Comparison of ENCODE assay signal across 8 cellular contexts in the genomic region with DNA sequence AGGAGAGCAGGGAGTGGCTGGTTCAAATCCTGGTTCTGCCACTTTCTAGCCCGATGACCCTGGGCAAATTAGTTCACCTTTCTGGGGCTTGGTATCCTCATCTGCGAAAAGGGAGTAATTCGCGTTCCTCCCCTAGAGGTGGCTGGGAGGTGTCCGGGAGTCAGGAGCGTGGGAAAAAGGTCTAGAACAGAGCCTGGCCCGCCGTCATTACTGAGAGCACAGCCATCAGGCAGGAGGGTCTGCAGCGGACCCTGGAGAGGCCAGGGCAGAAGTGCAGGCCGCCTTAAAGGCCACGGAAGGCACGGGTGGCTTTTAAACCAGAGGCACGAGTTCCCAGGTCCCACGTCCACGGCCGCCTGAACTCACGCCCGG. TPM values are rescaled to one million over a fixed set of nuclear protein-coding genes. Genes with fewer than 3 reads are reported as not detected.
DNase-seq lines count a peak whose midpoint lies in the region; ATAC-seq, FAIRE-seq and TF ChIP-seq lines count a peak whose summit lies in the region.

No MANE protein-coding gene starts in this region.

- peaks cover 55% of the 10 kb centered on the region for H3K79me2 ChIP-seq in mammary epithelial cell (ENCODE audit: insufficient read depth, low read length)

- FAIRE-seq in RCC 7860 (lab: Jason Lieb, UNC): no peak

- H3K4me2 ChIP-seq in mammary epithelial cell (ENCODE audit: insufficient read depth, low read depth, low read length): peak overlapping the region; percentile 97

- no TSS peak for BruUV-seq in mammary epithelial cell (replicated peaks; lab: Mats Ljungman, UMichigan)

- no peak for DNase-seq in mammary epithelial cell
- DNase-seq in RCC 7860 (ENCODE audit: low spot score): no peak
- DNase-seq in NCI-H748 (lab: John Stamatoyannopoulos, UW; ENCODE audit: unreplicated experiment): no peak

- dilution Hi-C loops in mammary epithelial cell (cut with HindIII; ENCODE audit: low sequenced_read_pairs): loop anchor here (5.0 kb wide), 1 partner anchor 57 kb away; no protein-coding TSS in a partner anchor

- intact Hi-C loops in mammary epithelial cell (cut with micrococcal nuclease): no loop called here

- H3K4me1 ChIP-seq in HUES48 (ENCODE audit: control insufficient read depth, insufficient read depth, low read length) (peaks cover 35% of the 10 kb centered on the region), mammary epithelial cell (ENCODE audit: insufficient read depth, low read length) (peaks cover 37% of the 10 kb centered on the region), mucosa of rectum (ENCODE audit: control insufficient read depth in 2 of 2, insufficient read depth in 2 of 2, low read length in 2 of 2) (peaks cover 31 to 35% of the 10 kb centered on the region in 2 donors)

- TF ChIP-seq CTCF in 22Rv1 (IDR thresholded peaks at IDR 0.05) (no peak), mammary epithelial cell (conservative IDR thresholded peaks at IDR 0.05 in 1 of 2, IDR thresholded peaks at IDR 0.05 in 1 of 2; ENCODE audit: extremely low read depth in 1 of 2, insufficient read depth in 1 of 2, low read depth in 1 of 2, low read length in 2 of 2) (no peak)

- H4K20me1 ChIP-seq in mammary epithelial cell (ENCODE audit: insufficient read depth, low read length): no peaks in the 10 kb centered on the region

- H3K4me3 ChIP-seq in HUES48 (ENCODE audit: low read depth, low read length): peak overlapping the region; percentile 97
- peak overlapping the region; percentile 70 to 98 (median 94) for H3K4me3 ChIP-seq in mammary epithelial cell (replicated peaks in 1 of 3; ENCODE audit: insufficient read depth in 1 of 3, low read depth in 2 of 3, low read length in 3 of 3)
- H3K4me3 ChIP-seq in mucosa of rectum (ENCODE audit: low read length in 2 of 2): peak overlapping the region; percentile 80 to 83

- peak overlapping the region; percentile 79 for H2AFZ ChIP-seq in mammary epithelial cell (ENCODE audit: low read depth, low read length)

- H3K27ac ChIP-seq in 22Rv1 (peak overlapping the region; percentile 74), HUES48 (ENCODE audit: low read depth, low read length) (no peak overlapping the region), mammary epithelial cell (ENCODE audit: insufficient read depth, low read depth, low read length) (peak overlapping the region; percentile 65), mucosa of rectum (ENCODE audit: low read depth in 2 of 2, low read length in 2 of 2) (peak overlapping the region in 1 of 2 donors; percentile 53)

- H3K9me3 ChIP-seq in HUES48 (ENCODE audit: control insufficient read depth, insufficient read depth, low read length) (no peaks in the 10 kb centered on the region), mammary epithelial cell (replicated peaks; ENCODE audit: insufficient read depth, low read length) (no peaks in the 10 kb centered on the region), mucosa of rectum (ENCODE audit: control insufficient read depth in 2 of 2, low read length in 2 of 2) (no peaks in the 10 kb centered on the region)

- WGBS in mammary epithelial cell (ENCODE audit: low coverage, missing lambda C conversion rate): 3% methylated on average over 9 of the region's 18 CpGs

- H3K27me3 ChIP-seq in HUES48 (ENCODE audit: control insufficient read depth, insufficient read depth, low read length) (peaks cover 35% of the 10 kb centered on the region), mammary epithelial cell (ENCODE audit: insufficient read depth, low read length) (peaks cover 4% of the 10 kb centered on the region), mucosa of rectum (ENCODE audit: control insufficient read depth in 2 of 2, insufficient read depth in 2 of 2, low read length in 2 of 2) (no peaks in the 10 kb centered on the region)

- CTCF ChIA-PET in mammary epithelial cell (lab: Charles Lee; ENCODE audit: low non-redundant PET): no interaction called here

- ATAC-seq in GM18867 (IDR thresholded peaks at IDR 0.05; ENCODE audit: unreplicated experiment) (no peak), GM21529 (IDR thresholded peaks at IDR 0.05; ENCODE audit: unreplicated experiment) (no peak)

- H3K9ac ChIP-seq in HUES48 (ENCODE audit: low read depth, low read length) (peak overlapping the region; percentile 61), mammary epithelial cell (ENCODE audit: insufficient read depth, low read length) (peak overlapping the region; percentile 75), mucosa of rectum (ENCODE audit: low read depth in 1 of 2, low read length in 2 of 2) (peak overlapping the region; percentile 74 to 80)

- H3K36me3 ChIP-seq in HUES48 (ENCODE audit: control insufficient read depth, insufficient read depth, low read length) (peaks cover 15% of the 10 kb centered on the region), mammary epithelial cell (ENCODE audit: insufficient read depth, low read length) (no peaks in the 10 kb centered on the region), mucosa of rectum (ENCODE audit: control insufficient read depth in 2 of 2, insufficient read depth in 2 of 2, low read length in 2 of 2) (peaks cover 6 to 11% of the 10 kb centered on the region in 2 donors)

- in situ Hi-C loops in mammary epithelial cell (cut with MboI; ENCODE audit: low sequenced_read_pairs in 2 of 2): loop anchor here in 1 of 2 donors (25.0 kb wide), 1 partner anchor 338 kb away; a partner anchor contains a TSS

RNA-seq across cellular contexts. Expression of a gene that starts 0.9 kb away (rescaled TPM):
- total RNA-seq in mammary epithelial cell: 10 to 100 TPM; 14.2 to 28.5 TPM
- polyA plus RNA-seq in mammary epithelial cell: 14.9 TPM
- polyA minus RNA-seq in mammary epithelial cell: 4.1 TPM

RNA-seq across cellular contexts. Expression of a gene that starts 4.6 kb away (rescaled TPM):
- not detected for total RNA-seq in mammary epithelial cell
- not detected for polyA plus RNA-seq in mammary epithelial cell
- not detected for polyA minus RNA-seq in mammary epithelial cell

RNA-seq across cellular contexts. Expression of a gene that starts 30.7 kb away (rescaled TPM):
- 10 to 100 TPM; 12.9 to 19.0 TPM for total RNA-seq in mammary epithelial cell
- 19.6 TPM for polyA plus RNA-seq in mammary epithelial cell
- polyA minus RNA-seq in mammary epithelial cell: 11.4 TPM

RNA-seq across cellular contexts. Expression of a gene that starts 49.4 kb away (rescaled TPM):
- total RNA-seq in mammary epithelial cell: 100 to 1,000 TPM; 113 to 157 TPM
- polyA plus RNA-seq in mammary epithelial cell: 56.2 TPM
- polyA minus RNA-seq in mammary epithelial cell: 36.6 TPM
